In genomic region chr20:49256261-49256660, GRCh38 we compare ENCODE assay signal across 24 cellular contexts. TPM values are rescaled to one million over a fixed set of nuclear protein-coding genes. Genes with fewer than 3 reads are reported as not detected.
DNase-seq lines count a peak whose midpoint lies in the region; ATAC-seq and TF ChIP-seq lines count a peak whose summit lies in the region.
"Had no signal": no experiment of that assay in that cellular context is flagged by ENCODE, and none has a peak within 500 bp of the region (broad histone marks: within the 10 kb centered on the region; RNA-seq: fewer than 3 reads in every experiment).

No MANE protein-coding gene starts in this region.

- H3K9me3 ChIP-seq in HEK293 (ENCODE audit: control insufficient read depth, insufficient read depth, low read depth, low read length): no peaks in the 10 kb centered on the region
- no peaks in the 10 kb centered on the region for H3K9me3 ChIP-seq in endocrine pancreas (ENCODE audit: control insufficient read depth, low read length)
- H3K9me3 ChIP-seq: Caco-2, MG63, SJSA1 had no signal

- no peaks in the 10 kb centered on the region for H3K9me3 Mint-ChIP-seq in activated T-cell treated with anti-CD3 and anti-CD28 coated beads, Interleukin-2, amount 50 U/mL, for 24 hours
- no peaks in the 10 kb centered on the region for H3K9me3 Mint-ChIP-seq in activated T-cell treated with anti-CD3 and anti-CD28 coated beads, Interleukin-2, amount 50 U/mL, for 4 hours
- H3K9me3 Mint-ChIP-seq: CD8-positive, alpha-beta T cell had no signal

- peak overlapping the region; percentile 19 for H3K9ac ChIP-seq in endocrine pancreas (ENCODE audit: control insufficient read depth, insufficient read depth, low read length)

- peak overlapping the region; percentile 10 for H3K27ac Mint-ChIP-seq in activated T-cell treated with anti-CD3 and anti-CD28 coated beads, Interleukin-2, amount 50 U/mL, for 24 hours
- H3K27ac Mint-ChIP-seq: B cell; CD8-positive, alpha-beta T cell had no signal

- DNase-seq in activated T-cell treated with anti-CD3 and anti-CD28 coated beads, Interleukin-2, amount 50 U/mL, for 24 hours: no peak
- DNase-seq in activated T-cell treated with anti-CD3 and anti-CD28 coated beads, Interleukin-2, amount 50 U/mL, for 4 hours: no peak
- DNase-seq in Ammon's horn (ENCODE audit: low spot score): peak; percentile 76
- DNase-seq: CD8-positive, alpha-beta T cell; HCEC 1CT; IMR-90; KG1; MG63; NCI-H1105 treated with DMSO at 0.1 percent for 48 hours; NCI-H1694; NCI-H2081 treated with DMSO at 0.1 percent for 48 hours; NCI-H524; NCI-H774; PC-9; Right ventricle myocardium superior had no signal

- H3K4me1 Mint-ChIP-seq in activated T-cell treated with anti-CD3 and anti-CD28 coated beads, Interleukin-2, amount 50 U/mL, for 24 hours (ENCODE audit: low read depth): peaks cover 19% of the 10 kb centered on the region
- H3K4me1 Mint-ChIP-seq in activated T-cell treated with anti-CD3 and anti-CD28 coated beads, Interleukin-2, amount 50 U/mL, for 4 hours (ENCODE audit: low read depth): peaks cover 12% of the 10 kb centered on the region
- H3K4me1 Mint-ChIP-seq: B cell had no signal

- H3K4me3 Mint-ChIP-seq in activated T-cell treated with anti-CD3 and anti-CD28 coated beads, Interleukin-2, amount 50 U/mL, for 24 hours: no peak overlapping the region
- H3K4me3 Mint-ChIP-seq in activated T-cell treated with anti-CD3 and anti-CD28 coated beads, Interleukin-2, amount 50 U/mL, for 4 hours: no peak overlapping the region
- H3K4me3 Mint-ChIP-seq: B cell; CD8-positive, alpha-beta T cell had no signal

- CTCF ChIA-PET in HEK293 (lab: Yijun Ruan, JAX): interaction anchor here (0.6 kb wide), 1 partner anchor 285 kb away, joined by 3 read pairs; no protein-coding TSS in a partner anchor

- peaks cover 98% of the 10 kb centered on the region for H3K36me3 Mint-ChIP-seq in activated T-cell treated with anti-CD3 and anti-CD28 coated beads, Interleukin-2, amount 50 U/mL, for 24 hours (ENCODE audit: low read depth)
- peaks cover 54% of the 10 kb centered on the region for H3K36me3 Mint-ChIP-seq in activated T-cell treated with anti-CD3 and anti-CD28 coated beads, Interleukin-2, amount 50 U/mL, for 4 hours (ENCODE audit: insufficient read depth)

- H3K4me3 ChIP-seq in HEK293 (ENCODE audit: low read depth, low read length): no peak overlapping the region
- H3K4me3 ChIP-seq in endocrine pancreas (ENCODE audit: control insufficient read depth, insufficient read depth, low read length): no peak overlapping the region
- H3K4me3 ChIP-seq: GM12878, MG63, PC-9, SJSA1 had no signal

- peaks cover 40 to 86% of the 10 kb centered on the region in 2 experiments; a peak in 2 of 3 replicates for H3K36me3 ChIP-seq in HEK293 (ENCODE audit: control insufficient read depth in 2 of 2, insufficient read depth in 1 of 2, low read length in 2 of 2)
- peaks cover 12% of the 10 kb centered on the region for H3K36me3 ChIP-seq in endocrine pancreas (ENCODE audit: control insufficient read depth, insufficient read depth, low read length)

- H3K27me3 Mint-ChIP-seq in activated T-cell treated with anti-CD3 and anti-CD28 coated beads, Interleukin-2, amount 50 U/mL, for 24 hours: no peaks in the 10 kb centered on the region
- H3K27me3 Mint-ChIP-seq in activated T-cell treated with anti-CD3 and anti-CD28 coated beads, Interleukin-2, amount 50 U/mL, for 4 hours (ENCODE audit: low read depth): no peaks in the 10 kb centered on the region
- H3K27me3 Mint-ChIP-seq: B cell had no signal

- no peak overlapping the region for H3K27ac ChIP-seq in HEK293 (ENCODE audit: extremely low read depth, low read depth, low read length)
- H3K27ac ChIP-seq: C4-2B, PC-9, SJSA1 had no signal

- ATAC-seq in activated T-cell treated with anti-CD3 and anti-CD28 coated beads, Interleukin-2, amount 50 U/mL, for 4 hours: no peak
- ATAC-seq in GM18861 (IDR thresholded peaks at IDR 0.05; ENCODE audit: unreplicated experiment): no peak
- ATAC-seq in GM19351 (IDR thresholded peaks at IDR 0.05; ENCODE audit: unreplicated experiment): no peak
- ATAC-seq: CD8-positive, alpha-beta T cell; GM12878 had no signal

- H3K4me1 ChIP-seq in HEK293 (ENCODE audit: control insufficient read depth, insufficient read depth, low read length): no peaks in the 10 kb centered on the region
- H3K4me1 ChIP-seq in endocrine pancreas (ENCODE audit: control insufficient read depth, insufficient read depth, low read length): peaks cover 4% of the 10 kb centered on the region
- H3K4me1 ChIP-seq: Caco-2, SJSA1 had no signal

- POLR2A ChIA-PET in HEK293 (lab: Yijun Ruan, JAX): no interaction called here

- no peaks in the 10 kb centered on the region for H3K27me3 ChIP-seq in endocrine pancreas (ENCODE audit: control insufficient read depth, insufficient read depth, low read length)
- H3K27me3 ChIP-seq: MG63, SJSA1 had no signal

- no peak for TF ChIP-seq CTCF in HEK293 (tag by site-specific recombination; IDR thresholded peaks at IDR 0.05)

TF ChIP-seq in HEK293, 187 proteins besides CTCF, POLR2A, EP300 and RAD21:
- TF ChIP-seq ZNF473 (tag by site-specific recombination; IDR thresholded peaks at IDR 0.05): no peak
- peak; percentile 36; the same call in 1 of the 2 replicates for TF ChIP-seq SCRT2 (tag by site-specific recombination; IDR thresholded peaks at IDR 0.05)
- no peak for TF ChIP-seq ZNF521 (tag by site-specific recombination; IDR thresholded peaks at IDR 0.05)

RNA-seq across cellular contexts. Expression of gene ZNFX1, which starts 21.6 kb away (rescaled TPM):
- 10 to 100 TPM; 52.5 to 69.2 (median 56.4) TPM for total RNA-seq in activated T-cell treated with anti-CD3 and anti-CD28 coated beads, Interleukin-2, amount 50 U/mL, for 4 hours

RNA-seq across cellular contexts. Expression of gene DDX27, which starts 37.0 kb away (rescaled TPM):
- 10 to 100 TPM; 89.6 to 94.8 (median 93.1) TPM for total RNA-seq in activated T-cell treated with anti-CD3 and anti-CD28 coated beads, Interleukin-2, amount 50 U/mL, for 4 hours
